Comparison of ENCODE assay signal across 1 cellular context in genomic region chr7:2716906-2717292, GRCh38.
TF ChIP-seq lines count a peak whose summit lies in the region.

No MANE protein-coding gene starts in this region.

TF ChIP-seq in WTC11, 78 proteins besides CTCF, POLR2A, EP300 and RAD21 (continued from another document):
- TF ChIP-seq ATF6 (CRISPR knock-in tag; IDR thresholded peaks at IDR 0.05), result no peak
- no peak for TF ChIP-seq ELF4 (CRISPR knock-in tag; IDR thresholded peaks at IDR 0.05; ENCODE audit: low read depth)
- TF ChIP-seq HMGXB4 (CRISPR knock-in tag; IDR thresholded peaks at IDR 0.05), result no peak
- no peak for TF ChIP-seq USF1 (CRISPR knock-in tag; IDR thresholded peaks at IDR 0.05)
- TF ChIP-seq PRRX2 (CRISPR knock-in tag; IDR thresholded peaks at IDR 0.05), result no peak
- TF ChIP-seq ATF3 (CRISPR knock-in tag; conservative IDR thresholded peaks at IDR 0.05), result no peak
- no peak for TF ChIP-seq TCF7 (CRISPR knock-in tag; IDR thresholded peaks at IDR 0.05; ENCODE audit: low read depth)
- TF ChIP-seq E2F4 (CRISPR knock-in tag; IDR thresholded peaks at IDR 0.05; ENCODE audit: borderline replicate concordance, low read depth), result no peak
- TF ChIP-seq FOXJ3 (CRISPR knock-in tag; IDR thresholded peaks at IDR 0.05; ENCODE audit: borderline replicate concordance), result no peak
